8 cellular contexts compared by ENCODE assay signal in genomic region chr1:1658583-1659549, GRCh38. TPM values are rescaled to one million over a fixed set of nuclear protein-coding genes. Genes with fewer than 3 reads are reported as not detected.
DNase-seq lines count a peak whose midpoint lies in the region; ATAC-seq and TF ChIP-seq lines count a peak whose summit lies in the region.
"Not testable (repeated sequence)": the region's sequence is repeated elsewhere in the genome, so short reads cannot be mapped to it uniquely, and the experiment has no call there.

TSS of gene CDK11B (minus strand) at chr1:1659004. CDS start at chr1:1657485, 1,519 bp downstream.

- 0% methylated on average over 70 of the region's 96 CpGs; no CpG with 5 or more reads in 1 of the 2 donors for WGBS in testis, 2 donors

- not testable (repeated sequence) for H3K36me3 ChIP-seq in testis (ENCODE audit: low read depth, missing control alignments)

- H3K4me3 Mint-ChIP-seq in activated naive CD4-positive, alpha-beta T cell treated with anti-CD3 and anti-CD28 coated beads, Interleukin-2, amount 50 U/mL, for 24 hours = peak within 1 kb of the TSS; percentile 94

- POLR2A ChIA-PET in GM10248 (lab: Yijun Ruan, JAX) = not testable (repeated sequence)

- DNase-seq in GM10248 (ENCODE audit: extremely low spot score) = peak; percentile 94
- peak; percentile 66 for DNase-seq in NCI-H1092 (lab: John Stamatoyannopoulos, UW)
- peak; percentile 92 for DNase-seq in globus pallidus (ENCODE audit: low spot score)
- DNase-seq in omental fat pad (ENCODE audit: low spot score) = peak; percentile 82
- peak; percentile 92 for DNase-seq in testis

- not testable (repeated sequence) for H3K36me3 Mint-ChIP-seq in activated naive CD4-positive, alpha-beta T cell treated with anti-CD3 and anti-CD28 coated beads, Interleukin-2, amount 50 U/mL, for 24 hours

- ATAC-seq in HG02610 (IDR thresholded peaks at IDR 0.05; ENCODE audit: unreplicated experiment) (peak; percentile 76), SK-N-SH treated with all-trans-retinoic acid at 6 μM for 48 hours (peak; percentile 84), omental fat pad (ENCODE audit: low FRiP score) (peak; percentile 94)

- peak within 1 kb of the TSS; percentile 100 for H3K27ac Mint-ChIP-seq in activated naive CD4-positive, alpha-beta T cell treated with anti-CD3 and anti-CD28 coated beads, Interleukin-2, amount 50 U/mL, for 24 hours

- H3K9me3 Mint-ChIP-seq in activated naive CD4-positive, alpha-beta T cell treated with anti-CD3 and anti-CD28 coated beads, Interleukin-2, amount 50 U/mL, for 24 hours = not testable (repeated sequence)

- not testable (repeated sequence) for H3K27me3 Mint-ChIP-seq in activated naive CD4-positive, alpha-beta T cell treated with anti-CD3 and anti-CD28 coated beads, Interleukin-2, amount 50 U/mL, for 24 hours

- peak within 1 kb of the TSS; percentile 94 to 97 for H3K27ac ChIP-seq in testis

- H3K4me1 Mint-ChIP-seq in activated naive CD4-positive, alpha-beta T cell treated with anti-CD3 and anti-CD28 coated beads, Interleukin-2, amount 50 U/mL, for 24 hours = not testable (repeated sequence)

- intact Hi-C loops in testis (cut with DNase I; ENCODE audit: low total_unique reads) = not testable (repeated sequence)

- TF ChIP-seq POLR2A in testis (IDR thresholded peaks at IDR 0.05) = not testable (repeated sequence)

- H3K27me3 ChIP-seq in testis = not testable (repeated sequence)

- TF ChIP-seq CTCF in GM10248 (IDR thresholded peaks at IDR 0.05; ENCODE audit: control extremely low read depth, extremely low read depth, low read depth, missing control alignments); omental fat pad (IDR thresholded peaks at IDR 0.05): not testable (repeated sequence)
- TF ChIP-seq CTCF in testis (IDR thresholded peaks at IDR 0.05) = peak in 2 of 3 experiments; percentile 35 to 39

- CTCF ChIA-PET in GM10248 (lab: Yijun Ruan, JAX) = not testable (repeated sequence)

- peak within 1 kb of the TSS; percentile 68 to 80 for H3K4me3 ChIP-seq in testis

- H3K9me3 ChIP-seq in testis = not testable (repeated sequence)

- H3K4me1 ChIP-seq in testis = not testable (repeated sequence)

RNA-seq across cellular contexts. Expression of gene CDK11B, which starts in this region (rescaled TPM):
- total RNA-seq in omental fat pad = 10 to 100 TPM; 16.3 to 25.3 (median 19.2) TPM
- total RNA-seq in testis = 10 to 100 TPM; 48.1 to 56.0 TPM
- polyA plus RNA-seq in testis (ENCODE audit: insufficient read depth, low read depth, low replicate concordance) = 57.7 TPM

Comparison
In these comparisons a context has a peak if more than half of its experiments do, and no peak if none do; other contexts are left out.
1. Peak in every context shown above with its lines: DNase-seq, ATAC-seq, H3K4me3 ChIP-seq and H3K27ac ChIP-seq.